Comparison of ENCODE assay signal across 1 cellular context in the genomic region with DNA sequence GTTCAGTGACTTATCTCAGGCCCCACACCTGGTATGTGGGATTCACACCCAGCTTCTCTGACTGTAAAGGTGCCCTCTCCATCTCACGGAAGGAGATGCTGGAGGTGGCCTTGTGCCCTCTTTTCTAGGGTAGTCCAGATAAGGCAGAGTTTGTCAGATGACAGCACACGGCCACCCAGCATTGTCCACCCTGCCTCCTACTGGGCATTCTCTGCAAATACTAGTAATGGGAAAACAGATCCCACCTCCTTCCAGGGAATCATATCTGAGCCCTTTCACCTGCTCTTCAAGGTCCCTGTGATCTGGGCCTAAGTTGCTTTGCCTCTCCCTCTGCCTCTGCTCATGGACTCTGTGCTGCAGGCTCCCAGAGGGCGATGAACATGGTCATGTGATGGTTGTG.
TF ChIP-seq lines count a peak whose summit lies in the region.

No MANE protein-coding gene starts in this region.

TF ChIP-seq in Ishikawa, 13 proteins besides CTCF, POLR2A, EP300 and RAD21:
- TF ChIP-seq, protein P1, sequence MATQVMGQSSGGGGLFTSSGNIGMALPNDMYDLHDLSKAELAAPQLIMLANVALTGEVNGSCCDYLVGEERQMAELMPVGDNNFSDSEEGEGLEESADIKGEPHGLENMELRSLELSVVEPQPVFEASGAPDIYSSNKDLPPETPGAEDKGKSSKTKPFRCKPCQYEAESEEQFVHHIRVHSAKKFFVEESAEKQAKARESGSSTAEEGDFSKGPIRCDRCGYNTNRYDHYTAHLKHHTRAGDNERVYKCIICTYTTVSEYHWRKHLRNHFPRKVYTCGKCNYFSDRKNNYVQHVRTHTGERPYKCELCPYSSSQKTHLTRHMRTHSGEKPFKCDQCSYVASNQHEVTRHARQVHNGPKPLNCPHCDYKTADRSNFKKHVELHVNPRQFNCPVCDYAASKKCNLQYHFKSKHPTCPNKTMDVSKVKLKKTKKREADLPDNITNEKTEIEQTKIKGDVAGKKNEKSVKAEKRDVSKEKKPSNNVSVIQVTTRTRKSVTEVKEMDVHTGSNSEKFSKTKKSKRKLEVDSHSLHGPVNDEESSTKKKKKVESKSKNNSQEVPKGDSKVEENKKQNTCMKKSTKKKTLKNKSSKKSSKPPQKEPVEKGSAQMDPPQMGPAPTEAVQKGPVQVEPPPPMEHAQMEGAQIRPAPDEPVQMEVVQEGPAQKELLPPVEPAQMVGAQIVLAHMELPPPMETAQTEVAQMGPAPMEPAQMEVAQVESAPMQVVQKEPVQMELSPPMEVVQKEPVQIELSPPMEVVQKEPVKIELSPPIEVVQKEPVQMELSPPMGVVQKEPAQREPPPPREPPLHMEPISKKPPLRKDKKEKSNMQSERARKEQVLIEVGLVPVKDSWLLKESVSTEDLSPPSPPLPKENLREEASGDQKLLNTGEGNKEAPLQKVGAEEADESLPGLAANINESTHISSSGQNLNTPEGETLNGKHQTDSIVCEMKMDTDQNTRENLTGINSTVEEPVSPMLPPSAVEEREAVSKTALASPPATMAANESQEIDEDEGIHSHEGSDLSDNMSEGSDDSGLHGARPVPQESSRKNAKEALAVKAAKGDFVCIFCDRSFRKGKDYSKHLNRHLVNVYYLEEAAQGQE (IDR thresholded peaks at IDR 0.05; ENCODE audit: low read depth), result no peak
- TF ChIP-seq TCF12 (IDR thresholded peaks at IDR 0.05; ENCODE audit: low read depth) (no peak), CREB1 (IDR thresholded peaks at IDR 0.05; ENCODE audit: low read depth) (no peak), EGR1 (IDR thresholded peaks at IDR 0.05) (no peak), TAF1 (IDR thresholded peaks at IDR 0.05; ENCODE audit: low read depth) (no peak), TEAD4 (IDR thresholded peaks at IDR 0.05) (no peak), FOXM1 (IDR thresholded peaks at IDR 0.05; ENCODE audit: borderline replicate concordance, low read depth) (no peak), NFIC (IDR thresholded peaks at IDR 0.05) (no peak)
- TF ChIP-seq, protein P2, sequence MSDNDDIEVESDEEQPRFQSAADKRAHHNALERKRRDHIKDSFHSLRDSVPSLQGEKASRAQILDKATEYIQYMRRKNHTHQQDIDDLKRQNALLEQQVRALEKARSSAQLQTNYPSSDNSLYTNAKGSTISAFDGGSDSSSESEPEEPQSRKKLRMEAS (IDR thresholded peaks at IDR 0.05), result no peak
- TF ChIP-seq, protein P3, sequence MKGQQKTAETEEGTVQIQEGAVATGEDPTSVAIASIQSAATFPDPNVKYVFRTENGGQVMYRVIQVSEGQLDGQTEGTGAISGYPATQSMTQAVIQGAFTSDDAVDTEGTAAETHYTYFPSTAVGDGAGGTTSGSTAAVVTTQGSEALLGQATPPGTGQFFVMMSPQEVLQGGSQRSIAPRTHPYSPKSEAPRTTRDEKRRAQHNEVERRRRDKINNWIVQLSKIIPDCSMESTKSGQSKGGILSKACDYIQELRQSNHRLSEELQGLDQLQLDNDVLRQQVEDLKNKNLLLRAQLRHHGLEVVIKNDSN (IDR thresholded peaks at IDR 0.05), result no peak
